1 cellular context compared by ENCODE assay signal in genomic region chr5:76402880-76403712, GRCh38.
TF ChIP-seq lines count a peak whose summit lies in the region.

Gene IQGAP2, plus strand, starts transcription at chr5:76403285. Its CDS starts 261 bp downstream, at chr5:76403546.

TF ChIP-seq in HEK293, 187 proteins besides CTCF, POLR2A, EP300 and RAD21 (continued from another document):
- TF ChIP-seq ZNF362 (tag by site-specific recombination; IDR thresholded peaks at IDR 0.05) (peak; percentile 72; the same call in 1 of the 2 replicates), ZNF138 (tag by site-specific recombination; IDR thresholded peaks at IDR 0.05; ENCODE audit: borderline replicate concordance) (no peak), ZNF701 (tag by site-specific recombination; IDR thresholded peaks at IDR 0.05) (no peak), ZNF423 (tag by site-specific recombination; IDR thresholded peaks at IDR 0.05) (peak; percentile 100), SETDB1 (IDR thresholded peaks at IDR 0.05; ENCODE audit: insufficient read length, low read length) (no peak), ZNF2 (tag by site-specific recombination; IDR thresholded peaks at IDR 0.05) (peak; percentile 94), ZFP41 (tag by site-specific recombination; IDR thresholded peaks at IDR 0.05; ENCODE audit: borderline replicate concordance) (no peak), ZNF146 (tag by site-specific recombination; IDR thresholded peaks at IDR 0.05) (no peak), ZNF664 (tag by site-specific recombination; IDR thresholded peaks at IDR 0.05) (no peak), ZNF221 (tag by site-specific recombination; IDR thresholded peaks at IDR 0.05; ENCODE audit: borderline replicate concordance) (no peak), ZBTB6 (tag by site-specific recombination; IDR thresholded peaks at IDR 0.05) (no peak), ZNF48 (tag by site-specific recombination; IDR thresholded peaks at IDR 0.05) (no peak), ZXDB (tag by site-specific recombination; IDR thresholded peaks at IDR 0.05) (peak; percentile 56; the same call in 1 of the 2 replicates), ZNF274 (IDR thresholded peaks at IDR 0.05; ENCODE audit: low read length) (no peak), ZNF274 (tag by site-specific recombination; IDR thresholded peaks at IDR 0.05; ENCODE audit: borderline replicate concordance) (no peak), KLF17 (tag by site-specific recombination; IDR thresholded peaks at IDR 0.05) (peak; percentile 89; the same call in 1 of the 2 replicates), IKZF3 (tag by site-specific recombination; IDR thresholded peaks at IDR 0.05) (peak; percentile 60), KLF9 (tag by site-specific recombination; IDR thresholded peaks at IDR 0.05; ENCODE audit: low read depth) (peak; percentile 84), ZNF324 (tag by site-specific recombination; IDR thresholded peaks at IDR 0.05) (no peak; the same call in 1 of the 2 replicates), ZBTB49 (tag by site-specific recombination; IDR thresholded peaks at IDR 0.05; ENCODE audit: low read depth) (no peak), SCRT2 (tag by site-specific recombination; IDR thresholded peaks at IDR 0.05) (peak; percentile 51; the same call in 1 of the 2 replicates), ZNF596 (tag by site-specific recombination; IDR thresholded peaks at IDR 0.05) (0 out of 2 replicates have a peak, but pooled peaks have one; percentile 9), ZNF341 (tag by site-specific recombination; IDR thresholded peaks at IDR 0.05; ENCODE audit: low read depth) (0 out of 2 replicates have a peak, but pooled peaks have one; percentile 5), ZNF394 (tag by site-specific recombination; IDR thresholded peaks at IDR 0.05; ENCODE audit: borderline replicate concordance) (peak; percentile 43; the same call in 1 of the 2 replicates), ZNF639 (tag by site-specific recombination; IDR thresholded peaks at IDR 0.05) (peak; percentile 63), ZNF660 (tag by site-specific recombination; IDR thresholded peaks at IDR 0.05) (peak; percentile 77; the same call in 1 of the 2 replicates), ZBTB17 (tag by site-specific recombination; IDR thresholded peaks at IDR 0.05) (peak; percentile 70), ZBTB10 (tag by site-specific recombination; IDR thresholded peaks at IDR 0.05) (peak; percentile 96), KLF8 (tag by site-specific recombination; IDR thresholded peaks at IDR 0.05) (peak; percentile 43; the same call in 1 of the 2 replicates)
TF ChIP-seq in HEK293: peak in this region for 64.
